In genomic region chr2:109936534-109936933, GRCh38 we compare ENCODE assay signal across 8 cellular contexts. TPM values are rescaled to one million over a fixed set of nuclear protein-coding genes. Genes with fewer than 3 reads are reported as not detected.
DNase-seq lines count a peak whose midpoint lies in the region; ATAC-seq, FAIRE-seq and TF ChIP-seq lines count a peak whose summit lies in the region.
"Not testable (repeated sequence)": the region's sequence is repeated elsewhere in the genome, so short reads cannot be mapped to it uniquely, and the experiment has no call there.
"Had no signal": no experiment of that assay in that cellular context is flagged by ENCODE, and none has a peak within 500 bp of the region (broad histone marks: within the 10 kb centered on the region; RNA-seq: fewer than 3 reads in every experiment).

No MANE protein-coding gene starts in this region.

- H3K9me2 ChIP-seq in GM23338 (ENCODE audit: insufficient read depth); PC-3 (replicated peaks; ENCODE audit: low read length): not testable (repeated sequence)

- not testable (repeated sequence) for H3K27me3 ChIP-seq in GM23338 (ENCODE audit: insufficient read depth); PC-3 (ENCODE audit: low read length); left lung; small intestine (ENCODE audit: control insufficient read depth in 2 of 2, insufficient read depth in 2 of 2, low read length in 2 of 2)

- FAIRE-seq in small intestine (lab: Jason Lieb, UNC): peak; percentile 5

- not testable (repeated sequence) for H3K9ac ChIP-seq in PC-3 (ENCODE audit: low read length)

- H3K9me3 Mint-ChIP-seq in GM23338, WTC11: not testable (repeated sequence)

- not testable (repeated sequence) for H2AFZ ChIP-seq in GM23338; PC-3 (ENCODE audit: low read length)

- not testable (repeated sequence) for H3K27ac Mint-ChIP-seq in GM23338, WTC11

- not testable (repeated sequence) for H4K20me1 ChIP-seq in GM23338 (replicated peaks; ENCODE audit: insufficient read depth); PC-3 (ENCODE audit: low read length)

- H3K36me3 ChIP-seq in GM23338 (ENCODE audit: insufficient read depth); PC-3 (ENCODE audit: low read depth, low read length); left lung; small intestine (ENCODE audit: control insufficient read depth in 2 of 2, insufficient read depth in 2 of 2, low read length in 2 of 2): not testable (repeated sequence)

- H3K27ac ChIP-seq in GM23338 (ENCODE audit: low read depth); PC-3 (ENCODE audit: low read length); left lung; small intestine (ENCODE audit: low read depth in 1 of 2, low read length in 1 of 2): not testable (repeated sequence)

- not testable (repeated sequence) for H3K4me1 ChIP-seq in GM23338 (ENCODE audit: insufficient read depth); PC-3 (ENCODE audit: insufficient read depth, low read length); left lung; small intestine (ENCODE audit: control insufficient read depth in 2 of 2, insufficient read depth in 1 of 2, low read depth in 1 of 2, low read length in 1 of 2)

- not testable (repeated sequence) for DNase-seq in GM23338 (ENCODE audit: low spot score); PC-3; WTC11 (ENCODE audit: low spot score); left lung; small intestine

- whole genome bisulfite sequencing in small intestine, 3 donors: no CpG with 5 or more reads among the region's 6 CpGs

- H3K4me1 Mint-ChIP-seq in GM23338, WTC11: not testable (repeated sequence)

- CTCF ChIA-PET in PC-3 (lab: Charles Lee); WTC11 (lab: Charles Lee): not testable (repeated sequence)

- ATAC-seq in GM23338 (peak; percentile 58), PC-3 (peak; percentile 51; the same call in 1 of the 2 replicates), WTC11 (peak; percentile 67), left lung (peak; percentile 54)

- TF ChIP-seq CTCF in GM23338 (conservative IDR thresholded peaks at IDR 0.05; ENCODE audit: low read depth in 2 of 2); PC-3 (conservative IDR thresholded peaks at IDR 0.05; ENCODE audit: low read depth, low read length); WTC11 (IDR thresholded peaks at IDR 0.05); left lung (IDR thresholded peaks at IDR 0.05): not testable (repeated sequence)

- intact Hi-C loops in PC-3 (cut with micrococcal nuclease); left lung (cut with DNase I): not testable (repeated sequence)

- POLR2A ChIA-PET in PC-3 (lab: Charles Lee; ENCODE audit: unreplicated experiment); WTC11 (lab: Charles Lee): not testable (repeated sequence)

- not testable (repeated sequence) for H3K79me2 ChIP-seq in GM23338 (replicated peaks; ENCODE audit: insufficient read depth); PC-3 (ENCODE audit: low read length)

- not testable (repeated sequence) for H3F3A ChIP-seq in GM23338 (replicated peaks; ENCODE audit: low read depth); PC-3 (ENCODE audit: low read length, unreplicated experiment)

- not testable (repeated sequence) for H3K27me3 Mint-ChIP-seq in GM23338 (ENCODE audit: insufficient read depth, low read depth, poor library complexity); WTC11 (ENCODE audit: low read depth)

- BruUV-seq in PC-3 (replicated peaks; lab: Mats Ljungman, UMichigan): not testable (repeated sequence)

- H3K36me3 Mint-ChIP-seq in GM23338 (ENCODE audit: low read depth); WTC11: not testable (repeated sequence)

- not testable (repeated sequence) for H3K9me3 ChIP-seq in PC-3 (ENCODE audit: low read length); left lung; small intestine (ENCODE audit: control insufficient read depth, low read depth)

- not testable (repeated sequence) for H3K4me3 Mint-ChIP-seq in GM23338, WTC11

- H3K4me2 ChIP-seq in GM23338; PC-3 (ENCODE audit: low read length): not testable (repeated sequence)

- H3K4me3 ChIP-seq in GM23338; PC-3 (ENCODE audit: low read length); left lung; small intestine (ENCODE audit: low read depth in 1 of 2, low read length in 2 of 2): not testable (repeated sequence)

RNA-seq across cellular contexts. Expression of gene LIMS3, which starts 38.0 kb away (rescaled TPM):
- total RNA-seq in GM23338 (2014; rRNA removed; shearing (Covaris generic)): 0.31 and 1.0 TPM in 2 replicates
- polyA plus RNA-seq in GM23338 (2016; fragmentation: Nextera tagmentation; extraction: Ambion mirVana) (0.87 and 1.8 TPM in 2 replicates), small intestine (under 1 TPM in 1 of 3 donors, not detected in 2; 0.66 TPM)
- total RNA-seq in PC-3 (2014; rRNA removed) (0.26 TPM in 1 of 2 replicates, not detected in the other), WTC11 (2021) (1.1 to 4.6 TPM (median 2.5 TPM) in 3 replicates), left lung (1 to 10 TPM; 1.5 to 1.7 TPM)
- total RNA-seq: Calu3; CD8-positive, alpha-beta T cell had no signal
- polyA plus RNA-seq: A549 had no signal
